Comparison of ENCODE assay signal across 14 cellular contexts in genomic region chr15:64692166-64692565, GRCh38.
DNase-seq lines count a peak whose midpoint lies in the region; ATAC-seq and TF ChIP-seq lines count a peak whose summit lies in the region.
"Had no signal": no experiment of that assay in that cellular context is flagged by ENCODE, and none has a peak within 500 bp of the region (broad histone marks: within the 10 kb centered on the region; RNA-seq: fewer than 3 reads in every experiment).

No MANE protein-coding gene starts in this region.

- TF ChIP-seq CTCF in neural crest cell (conservative IDR thresholded peaks at IDR 0.05): no peak

- no peaks in the 10 kb centered on the region for H3K27me3 Mint-ChIP-seq in activated naive CD4-positive, alpha-beta T cell treated with anti-CD3 and anti-CD28 coated beads, Interleukin-2, amount 50 U/mL, for 24 hours
- no peaks in the 10 kb centered on the region for H3K27me3 Mint-ChIP-seq in activated naive CD4-positive, alpha-beta T cell treated with anti-CD3 and anti-CD28 coated beads for 36 hours (ENCODE audit: low read depth)
- no peaks in the 10 kb centered on the region for H3K27me3 Mint-ChIP-seq in neural crest cell (ENCODE audit: low read depth)
- H3K27me3 Mint-ChIP-seq: activated B cell treated with CpG ODN at 0.5 μM for 24 hours had no signal

- WGBS in esophagus, 2 donors: 67 to 69% methylated on average over 2 of the region's 2 CpGs
- 45 to 48% methylated on average over 2 of the region's 2 CpGs for WGBS in aorta, 2 donors

- intact Hi-C loops in activated naive CD4-positive, alpha-beta T cell treated with anti-CD3 and anti-CD28 coated beads for 36 hours (cut with micrococcal nuclease): no loop called here
- intact Hi-C loops in aorta (cut with DNase I): no loop called here

- ATAC-seq in aorta (ENCODE audit: low FRiP score): no peak
- no peak for ATAC-seq in HG02623 (IDR thresholded peaks at IDR 0.05; ENCODE audit: unreplicated experiment)

- H3K27me3 ChIP-seq in esophagus (ENCODE audit: control insufficient read depth in 1 of 2, insufficient read depth in 2 of 2, low read length in 2 of 2) (no peaks in the 10 kb centered on the region), aorta (ENCODE audit: control insufficient read depth in 1 of 2, insufficient read depth in 2 of 2, low read length in 1 of 2) (no peaks in the 10 kb centered on the region)

- H3K36me3 ChIP-seq in esophagus (ENCODE audit: control insufficient read depth in 2 of 2, insufficient read depth in 2 of 2, low read length in 1 of 2) (peaks cover 6 to 15% of the 10 kb centered on the region in 2 donors), aorta (ENCODE audit: control insufficient read depth in 1 of 2, insufficient read depth in 2 of 2, low read length in 1 of 2) (peaks cover 5 to 6% of the 10 kb centered on the region in 2 donors)

- no peaks in the 10 kb centered on the region for H3K9me3 ChIP-seq in esophagus (ENCODE audit: control insufficient read depth in 2 of 2, insufficient read depth in 1 of 2, low read depth in 1 of 2, low read length in 1 of 2)
- H3K9me3 ChIP-seq in aorta (ENCODE audit: control insufficient read depth, low read length): no peaks in the 10 kb centered on the region

- peak overlapping the region; percentile 51 for H3K27ac Mint-ChIP-seq in activated naive CD4-positive, alpha-beta T cell treated with anti-CD3 and anti-CD28 coated beads, Interleukin-2, amount 50 U/mL, for 24 hours
- H3K27ac Mint-ChIP-seq in activated naive CD4-positive, alpha-beta T cell treated with anti-CD3 and anti-CD28 coated beads for 36 hours: no peak overlapping the region
- no peak overlapping the region for H3K27ac Mint-ChIP-seq in neural crest cell (ENCODE audit: unreplicated experiment)
- H3K27ac Mint-ChIP-seq: activated B cell treated with CpG ODN at 0.5 μM for 24 hours had no signal

- no peaks in the 10 kb centered on the region for H3K4me1 ChIP-seq in esophagus (ENCODE audit: control insufficient read depth in 2 of 2, insufficient read depth in 2 of 2, low read length in 1 of 2)
- peaks cover 0 to 2% of the 10 kb centered on the region in 2 donors for H3K4me1 ChIP-seq in aorta (ENCODE audit: control insufficient read depth in 1 of 2, insufficient read depth in 2 of 2, low read length in 2 of 2)

- H3K9me3 Mint-ChIP-seq in activated naive CD4-positive, alpha-beta T cell treated with anti-CD3 and anti-CD28 coated beads, Interleukin-2, amount 50 U/mL, for 24 hours: no peaks in the 10 kb centered on the region
- H3K9me3 Mint-ChIP-seq in activated naive CD4-positive, alpha-beta T cell treated with anti-CD3 and anti-CD28 coated beads for 36 hours: no peaks in the 10 kb centered on the region
- H3K9me3 Mint-ChIP-seq in neural crest cell: no peaks in the 10 kb centered on the region
- H3K9me3 Mint-ChIP-seq: activated B cell treated with CpG ODN at 0.5 μM for 24 hours had no signal

- H3K36me3 Mint-ChIP-seq in activated naive CD4-positive, alpha-beta T cell treated with anti-CD3 and anti-CD28 coated beads, Interleukin-2, amount 50 U/mL, for 24 hours: peaks cover 3% of the 10 kb centered on the region
- peaks cover 13% of the 10 kb centered on the region for H3K36me3 Mint-ChIP-seq in activated naive CD4-positive, alpha-beta T cell treated with anti-CD3 and anti-CD28 coated beads for 36 hours (ENCODE audit: low read depth)
- peaks cover 19% of the 10 kb centered on the region for H3K36me3 Mint-ChIP-seq in neural crest cell (ENCODE audit: low read depth)

- no peak overlapping the region for H3K4me3 Mint-ChIP-seq in activated naive CD4-positive, alpha-beta T cell treated with anti-CD3 and anti-CD28 coated beads, Interleukin-2, amount 50 U/mL, for 24 hours
- H3K4me3 Mint-ChIP-seq in activated naive CD4-positive, alpha-beta T cell treated with anti-CD3 and anti-CD28 coated beads for 36 hours: no peak overlapping the region
- H3K4me3 Mint-ChIP-seq in neural crest cell: peak overlapping the region; percentile 27
- H3K4me3 Mint-ChIP-seq: activated B cell treated with CpG ODN at 0.5 μM for 24 hours had no signal

- H3K27ac ChIP-seq in esophagus (ENCODE audit: low read depth in 2 of 2, low read length in 1 of 2): peak overlapping the region; percentile 5 to 54
- H3K27ac ChIP-seq in aorta (ENCODE audit: low read depth in 1 of 2, low read length in 2 of 2): peak overlapping the region in 1 of 2 donors; percentile 34

- no peak for DNase-seq in activated naive CD4-positive, alpha-beta T cell treated with anti-CD3 and anti-CD28 coated beads for 36 hours
- DNase-seq in neural crest cell (ENCODE audit: low read depth, low spot score) (no peak), aorta (peak; percentile 27 to 69), NCI-H748 treated with DMSO at 0.1 percent for 48 hours (lab: John Stamatoyannopoulos, UW) (no peak)
- DNase-seq in activated naive CD4-positive, alpha-beta T cell treated with anti-CD3 and anti-CD28 coated beads, Interleukin-2, amount 50 U/mL, for 16 hours: no peak
- DNase-seq: activated B cell treated with CpG ODN at 0.5 μM for 24 hours, cerebellar nuclear complex, DMS79, foreskin fibroblast, kidney glomerular epithelial cell, NCI-H2029 had no signal

- H3K4me1 Mint-ChIP-seq in activated naive CD4-positive, alpha-beta T cell treated with anti-CD3 and anti-CD28 coated beads, Interleukin-2, amount 50 U/mL, for 24 hours: peaks cover 30% of the 10 kb centered on the region
- peaks cover 19% of the 10 kb centered on the region for H3K4me1 Mint-ChIP-seq in activated naive CD4-positive, alpha-beta T cell treated with anti-CD3 and anti-CD28 coated beads for 36 hours (ENCODE audit: low read depth)
- H3K4me1 Mint-ChIP-seq in neural crest cell: peaks cover 23% of the 10 kb centered on the region

- CTCF ChIA-PET in activated naive CD4-positive, alpha-beta T cell treated with anti-CD3 and anti-CD28 coated beads for 36 hours (lab: Charles Lee): interaction anchor here (1.0 to 14.1 kb wide), 3 partner anchors 28 to 39 kb away, joined by 3 to 205 read pairs (median 7); no protein-coding TSS in a partner anchor

- H3K4me3 ChIP-seq in esophagus (ENCODE audit: low read depth in 1 of 2, low read length in 2 of 2) (no peak overlapping the region), aorta (ENCODE audit: low read length in 2 of 2) (no peak overlapping the region)

Comparison
In these comparisons a context has a peak if more than half of its experiments do, and no peak if none do; other contexts are left out.
1. DNase-seq: peak in aorta (2 of 2); none in activated naive CD4-positive, alpha-beta T cell treated with anti-CD3 and anti-CD28 coated beads for 36 hours (single experiment), neural crest cell (single experiment), activated naive CD4-positive, alpha-beta T cell treated with anti-CD3 and anti-CD28 coated beads, Interleukin-2, amount 50 U/mL, for 16 hours (single experiment) and NCI-H748 treated with DMSO at 0.1 percent for 48 hours (single experiment).